Comparison of ENCODE assay signal across 1 cellular context in genomic region chr2:95264626-95265025, GRCh38.
TF ChIP-seq lines count a peak whose summit lies in the region.

No MANE protein-coding gene starts in this region.

TF ChIP-seq in HepG2, 621 proteins besides CTCF, POLR2A, EP300 and RAD21:
- no peak for TF ChIP-seq ZBTB46 (CRISPR knock-in tag; IDR thresholded peaks at IDR 0.05; ENCODE audit: borderline replicate concordance)
- no peak for TF ChIP-seq ZNF580 (CRISPR knock-in tag; IDR thresholded peaks at IDR 0.05; ENCODE audit: borderline replicate concordance, low read depth)
- TF ChIP-seq SPEN (CRISPR knock-in tag; IDR thresholded peaks at IDR 0.05; ENCODE audit: low read depth) = no peak
- TF ChIP-seq ZFP91 (CRISPR knock-in tag; IDR thresholded peaks at IDR 0.05; ENCODE audit: borderline replicate concordance) = no peak
- TF ChIP-seq KDM1A (CRISPR knock-in tag; IDR thresholded peaks at IDR 0.05) = no peak
- no peak for TF ChIP-seq DMTF1 (CRISPR knock-in tag; IDR thresholded peaks at IDR 0.05)
- TF ChIP-seq ZEB1 (IDR thresholded peaks at IDR 0.05; ENCODE audit: insufficient replicate concordance, low read depth) = no peak
- TF ChIP-seq ZNF614 (CRISPR knock-in tag; IDR thresholded peaks at IDR 0.05; ENCODE audit: borderline replicate concordance) = no peak
- TF ChIP-seq MLX (CRISPR knock-in tag; IDR thresholded peaks at IDR 0.05) = no peak
- TF ChIP-seq ETS1 (CRISPR knock-in tag; IDR thresholded peaks at IDR 0.05) = no peak
- TF ChIP-seq ELF1 (CRISPR knock-in tag; IDR thresholded peaks at IDR 0.05) = no peak
- TF ChIP-seq SP2 (CRISPR knock-in tag; IDR thresholded peaks at IDR 0.05) = no peak
- TF ChIP-seq ZNF557 (CRISPR knock-in tag; IDR thresholded peaks at IDR 0.05) = no peak
- no peak for TF ChIP-seq PPARG (CRISPR knock-in tag; conservative IDR thresholded peaks at IDR 0.05)
- TF ChIP-seq ZFP37 (CRISPR knock-in tag; IDR thresholded peaks at IDR 0.05; ENCODE audit: borderline replicate concordance) = no peak
- no peak for TF ChIP-seq MBD4 (IDR thresholded peaks at IDR 0.05; ENCODE audit: borderline replicate concordance, low read length)
- no peak for TF ChIP-seq ESRRA (CRISPR knock-in tag; IDR thresholded peaks at IDR 0.05; ENCODE audit: low read depth)
TF ChIP-seq in HepG2: peak in this region for 0.
